ENCODE assay signal across 17 cellular contexts in genomic region chr10:71326464-71326881, GRCh38. TPM values are rescaled to one million over a fixed set of nuclear protein-coding genes. Genes with fewer than 3 reads are reported as not detected.
DNase-seq lines count a peak whose midpoint lies in the region; ATAC-seq, FAIRE-seq and TF ChIP-seq lines count a peak whose summit lies in the region.
"Had no signal": no experiment of that assay in that cellular context is flagged by ENCODE, and none has a peak within 500 bp of the region (broad histone marks: within the 10 kb centered on the region; RNA-seq: fewer than 3 reads in every experiment).

No MANE protein-coding gene starts in this region.

- H3K27me3 ChIP-seq in stomach, result no peaks in the 10 kb centered on the region
- H3K27me3 ChIP-seq: neural progenitor cell had no signal

- no peaks in the 10 kb centered on the region for H3K9me3 ChIP-seq in stomach

- WGBS in stomach, 5 donors, result 62 to 67% (median 65%) methylated on average over 16 of the region's 16 CpGs

- DNase-seq in NCI-H748 (lab: John Stamatoyannopoulos, UW; ENCODE audit: unreplicated experiment) (peak; percentile 42), NCI-H748 treated with DMSO at 0.1 percent for 48 hours (lab: John Stamatoyannopoulos, UW) (no peak), NCI-H2107 treated with DMSO at 0.1 percent for 48 hours (lab: John Stamatoyannopoulos, UW; ENCODE audit: unreplicated experiment) (peak; percentile 83), SHP77 (lab: John Stamatoyannopoulos, UW) (peak; percentile 82 to 89), stomach (peak; percentile 68), HTR-8/SVneo (ENCODE audit: insufficient read length, low spot score) (no peak), HuH-7 (ENCODE audit: low spot score) (no peak)
- DNase-seq in stimulated activated naive CD8-positive, alpha-beta T cell treated with anti-CD3 and anti-CD28 coated beads, Interleukin-15, Interleukin-2, amounts not matched to agents 100 U/mL and 50 U/mL, for 24 hours, result no peak
- DNase-seq: activated CD4-positive, alpha-beta T cell treated with anti-CD3 and anti-CD28 coated beads for 48 hours; activated effector memory CD4-positive, alpha-beta T cell treated with Interleukin-2 at 50 U/mL for 16 hours; left cardiac atrium; stimulated activated naive CD4-positive, alpha-beta T cell; trophoblast cell had no signal

- no peak overlapping the region for H3K4me3 ChIP-seq in stomach
- H3K4me3 ChIP-seq: neural progenitor cell had no signal

- no peak for FAIRE-seq in HTR-8/SVneo (lab: Jason Lieb, UNC)
- FAIRE-seq: A204.1, bronchial epithelial cell, D721Med had no signal

- TF ChIP-seq EP300 in stomach (IDR thresholded peaks at IDR 0.05), result no peak

- TF ChIP-seq CTCF in stomach (IDR thresholded peaks at IDR 0.05), result no peak

- peaks cover 5 to 85% (median 72%) of the 10 kb centered on the region in 4 donors for H3K36me3 ChIP-seq in stomach
- H3K36me3 ChIP-seq: neural progenitor cell had no signal

- no peak for TF ChIP-seq POLR2A in stomach (IDR thresholded peaks at IDR 0.05)

- intact Hi-C loops in stomach (cut with DNase I; ENCODE audit: low total_unique reads), result loop anchor here (10.0 kb wide), 1 partner anchor 48 kb away; no protein-coding TSS in a partner anchor

- ATAC-seq in stimulated activated naive CD8-positive, alpha-beta T cell treated with anti-CD3 and anti-CD28 coated beads, Interleukin-15, Interleukin-2, amounts not matched to agents 100 U/mL and 50 U/mL, for 24 hours, result no peak
- ATAC-seq: left cardiac atrium had no signal

- H3K4me1 ChIP-seq in stomach, result peaks cover 0 to 10% (median 2%) of the 10 kb centered on the region in 4 donors
- H3K4me1 ChIP-seq: neural progenitor cell had no signal

- no peak overlapping the region for H3K27ac ChIP-seq in stomach
- H3K27ac ChIP-seq: neural progenitor cell had no signal

RNA-seq across cellular contexts. Expression of gene SLC29A3, which starts 7.4 kb away (rescaled TPM):
- total RNA-seq in stomach, result 10 to 100 TPM in 1 of 5 donors, 1 to 10 TPM in 2, not detected in 2; 2.8 to 23.7 (median 6.4) TPM
- 1 to 10 TPM; 2.9 to 4.8 (median 3.7) TPM for polyA plus RNA-seq in stomach

Comparison
In these comparisons a context has a peak if more than half of its experiments do, and no peak if none do; other contexts are left out.
1. DNase-seq: peak in NCI-H748 (single experiment), NCI-H2107 treated with DMSO at 0.1 percent for 48 hours (single experiment), SHP77 (2 of 2) and stomach (single experiment); none in NCI-H748 treated with DMSO at 0.1 percent for 48 hours (single experiment), stimulated activated naive CD8-positive, alpha-beta T cell treated with anti-CD3 and anti-CD28 coated beads, Interleukin-15, Interleukin-2, amounts not matched to agents 100 U/mL and 50 U/mL, for 24 hours (single experiment), HTR-8/SVneo (single experiment) and HuH-7 (single experiment).